ENCODE assay signal across 19 cellular contexts in the genomic region with DNA sequence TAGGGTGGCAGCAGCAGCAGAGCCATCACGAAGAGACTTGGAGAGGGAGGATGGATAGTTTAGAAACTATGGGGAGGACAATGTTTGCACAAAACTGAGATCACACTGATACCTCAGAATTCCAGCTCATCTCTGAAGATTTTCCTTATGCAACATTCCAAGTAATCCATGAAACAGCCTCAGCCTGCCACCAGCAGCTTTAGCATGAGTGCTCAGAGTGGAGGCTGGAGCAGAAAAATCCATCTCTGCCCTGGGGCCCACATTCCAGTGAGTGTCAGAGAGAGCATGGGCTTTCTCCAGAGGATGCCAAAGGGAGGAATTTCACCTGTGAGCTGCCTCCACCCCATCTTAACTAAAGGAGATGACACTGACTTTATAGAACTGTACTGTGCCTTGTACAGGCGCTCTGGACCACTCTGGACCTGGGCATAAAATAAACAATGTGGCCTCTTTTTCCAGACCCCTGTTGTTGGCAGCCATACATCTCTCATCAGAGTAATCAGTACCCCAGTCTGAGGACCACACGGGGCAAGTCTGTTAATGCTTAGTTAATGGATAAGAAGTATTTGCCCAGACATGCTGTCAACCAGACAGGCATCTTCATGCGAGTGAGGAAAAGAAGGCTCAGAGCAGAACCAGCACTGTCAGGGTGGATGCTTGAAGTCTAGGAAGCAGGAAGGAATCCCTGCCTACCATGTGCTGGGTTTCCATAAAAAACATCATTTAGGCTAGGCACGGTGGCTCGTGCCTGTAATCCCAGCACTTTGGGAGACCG.
DNase-seq lines count a peak whose midpoint lies in the region; ATAC-seq, FAIRE-seq and TF ChIP-seq lines count a peak whose summit lies in the region.
"Had no signal": no experiment of that assay in that cellular context is flagged by ENCODE, and none has a peak within 500 bp of the region (broad histone marks: within the 10 kb centered on the region; RNA-seq: fewer than 3 reads in every experiment).

No MANE protein-coding gene starts in this region.

- TF ChIP-seq POLR2A in GM12891 (IDR thresholded peaks at IDR 0.05; ENCODE audit: low read depth, low read length) = no peak

- no peaks in the 10 kb centered on the region for H3K27me3 ChIP-seq in tibial artery
- H3K27me3 ChIP-seq: BLaER1, gastrocnemius medialis, ovary, spleen had no signal

- ATAC-seq in GM19035 (IDR thresholded peaks at IDR 0.05; ENCODE audit: unreplicated experiment) = no peak
- no peak for ATAC-seq in GM18858 (IDR thresholded peaks at IDR 0.05; ENCODE audit: unreplicated experiment)
- ATAC-seq: gastrocnemius medialis, HepG2 had no signal

- H3K36me3 ChIP-seq in tibial artery = no peaks in the 10 kb centered on the region
- H3K36me3 ChIP-seq: BLaER1, gastrocnemius medialis, ovary, spleen had no signal

- FAIRE-seq in GM12891 (lab: Jason Lieb, UNC) = no peak
- FAIRE-seq: HepG2 had no signal

- peaks cover 0 to 20% (median 12%) of the 10 kb centered on the region in 4 donors for H3K4me1 ChIP-seq in tibial artery

- no peak overlapping the region for H3K27ac ChIP-seq in tibial artery
- H3K27ac ChIP-seq: BLaER1, gastrocnemius medialis, ovary, RWPE1, spleen had no signal

- H3K9me3 ChIP-seq in tibial artery = no peaks in the 10 kb centered on the region
- H3K9me3 ChIP-seq: BLaER1, gastrocnemius medialis, ovary, spleen had no signal

- TF ChIP-seq CTCF in tibial artery (IDR thresholded peaks at IDR 0.05) = no peak

- H3K4me3 ChIP-seq in tibial artery = no peak overlapping the region
- H3K4me3 ChIP-seq: BLaER1, gastrocnemius medialis, ovary, spleen had no signal

- intact Hi-C loops in tibial artery (cut with DNase I; ENCODE audit: low total_unique reads) = no loop called here

- peak; percentile 24 for DNase-seq in AG08396 (ENCODE audit: low spot score)
- DNase-seq in HCEC 1CT = peak; percentile 20
- DNase-seq in T1000 (lab: John Stamatoyannopoulos, UW) = peak; percentile 39
- peak; percentile 93 for DNase-seq in islet precursor cell
- DNase-seq in tibial artery = no peak
- DNase-seq in GM12891 (ENCODE audit: insufficient read length, low spot score) = no peak
- DNase-seq: activated CD4-positive, alpha-beta T cell treated with anti-CD3 and anti-CD28 coated beads for 1 hour; activated CD8-positive, alpha-beta memory T cell treated with anti-CD3 and anti-CD28 coated beads, Interleukin-2, amount 50 U/mL, for 4 hours; activated naive CD4-positive, alpha-beta T cell treated with Interleukin-2 at 50 U/mL for 16 hours; effector CD4-positive, alpha-beta T cell; gastrocnemius medialis; NCI-H524; ovary; spleen had no signal

TF ChIP-seq in GM12891, 5 proteins besides CTCF, POLR2A, EP300 and RAD21:
- TF ChIP-seq PAX5 (IDR thresholded peaks at IDR 0.05; ENCODE audit: insufficient read depth, low read length, severe bottlenecking) (no peak), POU2F2 (IDR thresholded peaks at IDR 0.05; ENCODE audit: low read depth, low read length) (no peak), POLR2AphosphoS5 (IDR thresholded peaks at IDR 0.05; ENCODE audit: low read depth, low read length) (no peak), TAF1 (IDR thresholded peaks at IDR 0.05; ENCODE audit: low read depth, low read length) (no peak), SPI1 (IDR thresholded peaks at IDR 0.05; ENCODE audit: low read depth, low read length) (no peak)

Comparison
In these comparisons a context has a peak if more than half of its experiments do, and no peak if none do; other contexts are left out.
1. DNase-seq: peak in AG08396 (single experiment), HCEC 1CT (single experiment), T1000 (single experiment) and islet precursor cell (single experiment); none in tibial artery (0 of 2) and GM12891 (single experiment).